Comparison of ENCODE assay signal across 8 cellular contexts in genomic region chr7:39565538-39565937, GRCh38. TPM values are rescaled to one million over a fixed set of nuclear protein-coding genes. Genes with fewer than 3 reads are reported as not detected.
DNase-seq lines count a peak whose midpoint lies in the region; ATAC-seq, FAIRE-seq and TF ChIP-seq lines count a peak whose summit lies in the region.

No MANE protein-coding gene starts in this region.

- no peak for TF ChIP-seq POLR2A in suprapubic skin (IDR thresholded peaks at IDR 0.05)

- H3K27me3 Mint-ChIP-seq in T-helper 2 cell treated with Interferon-gamma antibody and Interleukin-4, amounts not matched to agents 5 μg/mL and 100 μg/mL, for 36 hours (ENCODE audit: low read depth) = peaks cover 12% of the 10 kb centered on the region
- H3K27me3 Mint-ChIP-seq in activated naive CD8-positive, alpha-beta T cell = peaks cover 1% of the 10 kb centered on the region

- H3K27ac Mint-ChIP-seq in T-helper 2 cell treated with Interferon-gamma antibody and Interleukin-4, amounts not matched to agents 5 μg/mL and 100 μg/mL, for 36 hours = peak overlapping the region; percentile 95
- H3K27ac Mint-ChIP-seq in activated naive CD8-positive, alpha-beta T cell = peak overlapping the region; percentile 99

- peaks cover 14% of the 10 kb centered on the region for H3K4me1 Mint-ChIP-seq in T-helper 2 cell treated with Interferon-gamma antibody and Interleukin-4, amounts not matched to agents 5 μg/mL and 100 μg/mL, for 36 hours (ENCODE audit: low read depth)
- H3K4me1 Mint-ChIP-seq in activated naive CD8-positive, alpha-beta T cell (ENCODE audit: low read depth) = peaks cover 37% of the 10 kb centered on the region

- H3K36me3 Mint-ChIP-seq in T-helper 2 cell treated with Interferon-gamma antibody and Interleukin-4, amounts not matched to agents 5 μg/mL and 100 μg/mL, for 36 hours (ENCODE audit: low read depth) = peaks cover 4% of the 10 kb centered on the region
- no peaks in the 10 kb centered on the region for H3K36me3 Mint-ChIP-seq in activated naive CD8-positive, alpha-beta T cell

- 48% methylated on average over 4 of the region's 4 CpGs for WGBS in suprapubic skin

- H3K27ac ChIP-seq in kidney (ENCODE audit: low read depth in 2 of 2, low read length in 2 of 2) = peak overlapping the region in 1 of 2 donors; percentile 28
- H3K27ac ChIP-seq in suprapubic skin = peak overlapping the region; percentile 66

- H3K9me3 Mint-ChIP-seq in T-helper 2 cell treated with Interferon-gamma antibody and Interleukin-4, amounts not matched to agents 5 μg/mL and 100 μg/mL, for 36 hours = no peaks in the 10 kb centered on the region
- no peaks in the 10 kb centered on the region for H3K9me3 Mint-ChIP-seq in activated naive CD8-positive, alpha-beta T cell (ENCODE audit: low read depth)

- no peak for TF ChIP-seq EP300 in suprapubic skin (IDR thresholded peaks at IDR 0.05)

- no peak for DNase-seq in T-helper 2 cell treated with Interferon-gamma antibody and Interleukin-4, amounts not matched to agents 5 μg/mL and 100 μg/mL, for 36 hours (ENCODE audit: low spot score)
- DNase-seq in T-helper 2 cell = no peak
- no peak for DNase-seq in kidney
- DNase-seq in suprapubic skin (ENCODE audit: low spot score in 2 of 2) = no peak
- no peak for DNase-seq in NCI-H2029 treated with DMSO at 0.1 percent for 48 hours (lab: John Stamatoyannopoulos, UW)
- no peak for DNase-seq in NCI-H1930 (lab: John Stamatoyannopoulos, UW)

- H3K4me3 Mint-ChIP-seq in T-helper 2 cell treated with Interferon-gamma antibody and Interleukin-4, amounts not matched to agents 5 μg/mL and 100 μg/mL, for 36 hours = peak overlapping the region; percentile 100
- peak overlapping the region; percentile 100 for H3K4me3 Mint-ChIP-seq in activated naive CD8-positive, alpha-beta T cell

- H3K9ac ChIP-seq in kidney (ENCODE audit: low read length in 2 of 2) = peak overlapping the region; percentile 75 to 94

- H3K4me3 ChIP-seq in kidney (ENCODE audit: low read length in 2 of 2) (peak overlapping the region; percentile 85 to 94), suprapubic skin (peak overlapping the region; percentile 63)

- no peaks in the 10 kb centered on the region for H3K4me1 ChIP-seq in kidney (ENCODE audit: control insufficient read depth in 1 of 2, insufficient read depth in 1 of 2, low read depth in 1 of 2, low read length in 2 of 2)
- peaks cover 20% of the 10 kb centered on the region for H3K4me1 ChIP-seq in suprapubic skin

- intact Hi-C loops in kidney (cut with DNase I) = no loop called here

- FAIRE-seq in kidney (lab: Jason Lieb, UNC) = no peak

- TF ChIP-seq CTCF in kidney (IDR thresholded peaks at IDR 0.05; ENCODE audit: borderline replicate concordance, extremely low read depth, insufficient read depth) (no peak), suprapubic skin (IDR thresholded peaks at IDR 0.05) (no peak)

- H3K9me3 ChIP-seq in kidney (ENCODE audit: control insufficient read depth in 1 of 2, low read length in 2 of 2) = no peaks in the 10 kb centered on the region
- H3K9me3 ChIP-seq in suprapubic skin = no peaks in the 10 kb centered on the region

- H3K27me3 ChIP-seq in suprapubic skin = no peaks in the 10 kb centered on the region

- H3K36me3 ChIP-seq in kidney (ENCODE audit: control insufficient read depth in 1 of 2, insufficient read depth in 2 of 2, low read length in 2 of 2) (no peaks in the 10 kb centered on the region), suprapubic skin (peaks cover 13% of the 10 kb centered on the region)

- no peak for ATAC-seq in GM18498 (IDR thresholded peaks at IDR 0.05; ENCODE audit: unreplicated experiment)

RNA-seq across cellular contexts. Expression of gene YAE1, which starts 0.7 kb away (rescaled TPM):
- total RNA-seq in kidney = 19.7 TPM
- 25.0 TPM for polyA plus RNA-seq in kidney (ENCODE audit: insufficient read depth, low read depth, low replicate concordance)
- 10 to 100 TPM; 13.3 to 15.9 (median 14.3) TPM for total RNA-seq in suprapubic skin

RNA-seq across cellular contexts. Expression of gene RALA, which starts 57.8 kb away (rescaled TPM):
- 25.1 TPM for total RNA-seq in kidney
- 21.5 TPM for polyA plus RNA-seq in kidney (ENCODE audit: insufficient read depth, low read depth, low replicate concordance)
- 10 to 100 TPM; 15.5 to 24.1 (median 15.9) TPM for total RNA-seq in suprapubic skin
